ENCODE assay signal across 2 cellular contexts in the genomic region with DNA sequence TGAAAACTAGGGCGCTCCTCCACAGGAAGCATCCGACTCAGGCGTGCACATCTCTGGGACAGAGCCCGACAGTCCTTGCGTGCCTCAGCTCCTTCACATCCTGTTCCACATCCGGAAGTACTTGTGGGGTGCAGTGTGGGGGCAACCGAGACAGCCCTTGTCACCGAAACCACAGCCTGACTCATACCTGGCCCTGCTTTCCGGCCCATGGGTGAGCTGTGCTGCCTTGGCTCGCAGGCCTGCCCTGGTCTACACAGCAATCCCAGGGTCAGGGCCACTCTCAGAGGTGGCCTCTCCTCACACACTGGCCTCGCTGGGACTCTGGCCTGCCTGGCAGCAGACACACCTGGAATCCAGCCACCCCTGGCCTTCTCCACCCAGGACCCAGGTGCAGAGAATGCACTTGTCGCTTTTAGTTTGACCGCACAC.
A peak's percentile ranks its signal among the peaks of the same experiment; 100 is the strongest.
TF ChIP-seq lines count a peak whose summit lies in the region.

No MANE protein-coding gene starts in this region.

TF ChIP-seq in GM23338, 12 proteins besides CTCF, POLR2A, EP300 and RAD21:
- TF ChIP-seq ZNF462 (CRISPR knock-in tag; IDR thresholded peaks at IDR 0.05) (no peak), CREB1 (CRISPR knock-in tag; IDR thresholded peaks at IDR 0.05; ENCODE audit: low read depth) (no peak)

TF ChIP-seq in endothelial cell of umbilical vein, 7 proteins besides CTCF, POLR2A, EP300 and RAD21:
- no peak for TF ChIP-seq EZH2 (IDR thresholded peaks at IDR 0.05; ENCODE audit: borderline replicate concordance, low read depth, low read length, severe bottlenecking)
- TF ChIP-seq POLR2AphosphoS5 (IDR thresholded peaks at IDR 0.05; ENCODE audit: insufficient read depth, low read depth, low read length), result peak; percentile 97
- peak; percentile 64 for TF ChIP-seq GATA2 (IDR thresholded peaks at IDR 0.05; ENCODE audit: insufficient read depth, insufficient read length, low read depth, low read length)
- peak; percentile 58 for TF ChIP-seq JUN (IDR thresholded peaks at IDR 0.05; ENCODE audit: borderline replicate concordance, insufficient read depth, insufficient read length, low read depth)
- peak; percentile 95 for TF ChIP-seq FOS (IDR thresholded peaks at IDR 0.05; ENCODE audit: borderline replicate concordance, insufficient read depth, low read length)
- no peak for TF ChIP-seq MAX (IDR thresholded peaks at IDR 0.05; ENCODE audit: insufficient read depth, insufficient read length)
- peak; percentile 40 for TF ChIP-seq MYC (IDR thresholded peaks at IDR 0.05; ENCODE audit: low read depth, low read length)
